ENCODE assay signal across 1 cellular context in genomic region chr13:88066847-88067246, GRCh38.
TF ChIP-seq lines count a peak whose summit lies in the region.

No MANE protein-coding gene starts in this region.

TF ChIP-seq in HepG2, 621 proteins besides CTCF, POLR2A, EP300 and RAD21 (continued from another document):
- TF ChIP-seq, protein P1, sequence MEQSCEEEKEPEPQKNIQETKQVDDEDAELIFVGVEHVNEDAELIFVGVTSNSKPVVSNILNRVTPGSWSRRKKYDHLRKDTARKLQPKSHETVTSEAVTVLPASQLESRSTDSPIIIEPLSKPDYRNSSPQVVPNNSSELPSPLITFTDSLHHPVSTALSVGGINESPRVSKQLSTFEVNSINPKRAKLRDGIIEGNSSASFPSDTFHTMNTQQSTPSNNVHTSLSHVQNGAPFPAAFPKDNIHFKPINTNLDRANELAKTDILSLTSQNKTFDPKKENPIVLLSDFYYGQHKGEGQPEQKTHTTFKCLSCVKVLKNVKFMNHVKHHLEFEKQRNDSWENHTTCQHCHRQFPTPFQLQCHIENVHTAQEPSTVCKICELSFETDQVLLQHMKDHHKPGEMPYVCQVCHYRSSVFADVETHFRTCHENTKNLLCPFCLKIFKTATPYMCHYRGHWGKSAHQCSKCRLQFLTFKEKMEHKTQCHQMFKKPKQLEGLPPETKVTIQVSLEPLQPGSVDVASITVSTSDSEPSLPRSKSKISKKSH (CRISPR knock-in tag; IDR thresholded peaks at IDR 0.05; ENCODE audit: borderline replicate concordance): no peak
- TF ChIP-seq TOPORS (CRISPR knock-in tag; IDR thresholded peaks at IDR 0.05) (no peak), NCOA1 (CRISPR knock-in tag; IDR thresholded peaks at IDR 0.05) (no peak), SIN3A (IDR thresholded peaks at IDR 0.05; ENCODE audit: borderline replicate concordance, low read depth, low read length) (no peak), PBX3 (CRISPR knock-in tag; IDR thresholded peaks at IDR 0.05; ENCODE audit: borderline replicate concordance) (no peak), MAFK (conservative IDR thresholded peaks at IDR 0.05 in 1 of 2, IDR thresholded peaks at IDR 0.05 in 1 of 2; ENCODE audit: low read length in 2 of 2) (peak in 1 of 2 experiments; percentile 82; a peak in 2 of 4 replicates), FLYWCH1 (CRISPR knock-in tag; IDR thresholded peaks at IDR 0.05) (no peak), MAFF (IDR thresholded peaks at IDR 0.05; ENCODE audit: low read depth, low read length) (peak; percentile 73), NFE2 (CRISPR knock-in tag; IDR thresholded peaks at IDR 0.05) (no peak), ZNF550 (CRISPR knock-in tag; IDR thresholded peaks at IDR 0.05; ENCODE audit: borderline replicate concordance) (no peak)
- TF ChIP-seq, protein P2, sequence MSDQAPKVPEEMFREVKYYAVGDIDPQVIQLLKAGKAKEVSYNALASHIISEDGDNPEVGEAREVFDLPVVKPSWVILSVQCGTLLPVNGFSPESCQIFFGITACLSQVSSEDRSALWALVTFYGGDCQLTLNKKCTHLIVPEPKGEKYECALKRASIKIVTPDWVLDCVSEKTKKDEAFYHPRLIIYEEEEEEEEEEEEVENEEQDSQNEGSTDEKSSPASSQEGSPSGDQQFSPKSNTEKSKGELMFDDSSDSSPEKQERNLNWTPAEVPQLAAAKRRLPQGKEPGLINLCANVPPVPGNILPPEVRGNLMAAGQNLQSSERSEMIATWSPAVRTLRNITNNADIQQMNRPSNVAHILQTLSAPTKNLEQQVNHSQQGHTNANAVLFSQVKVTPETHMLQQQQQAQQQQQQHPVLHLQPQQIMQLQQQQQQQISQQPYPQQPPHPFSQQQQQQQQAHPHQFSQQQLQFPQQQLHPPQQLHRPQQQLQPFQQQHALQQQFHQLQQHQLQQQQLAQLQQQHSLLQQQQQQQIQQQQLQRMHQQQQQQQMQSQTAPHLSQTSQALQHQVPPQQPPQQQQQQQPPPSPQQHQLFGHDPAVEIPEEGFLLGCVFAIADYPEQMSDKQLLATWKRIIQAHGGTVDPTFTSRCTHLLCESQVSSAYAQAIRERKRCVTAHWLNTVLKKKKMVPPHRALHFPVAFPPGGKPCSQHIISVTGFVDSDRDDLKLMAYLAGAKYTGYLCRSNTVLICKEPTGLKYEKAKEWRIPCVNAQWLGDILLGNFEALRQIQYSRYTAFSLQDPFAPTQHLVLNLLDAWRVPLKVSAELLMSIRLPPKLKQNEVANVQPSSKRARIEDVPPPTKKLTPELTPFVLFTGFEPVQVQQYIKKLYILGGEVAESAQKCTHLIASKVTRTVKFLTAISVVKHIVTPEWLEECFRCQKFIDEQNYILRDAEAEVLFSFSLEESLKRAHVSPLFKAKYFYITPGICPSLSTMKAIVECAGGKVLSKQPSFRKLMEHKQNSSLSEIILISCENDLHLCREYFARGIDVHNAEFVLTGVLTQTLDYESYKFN (CRISPR knock-in tag; conservative IDR thresholded peaks at IDR 0.05): no peak
- TF ChIP-seq, protein P3, sequence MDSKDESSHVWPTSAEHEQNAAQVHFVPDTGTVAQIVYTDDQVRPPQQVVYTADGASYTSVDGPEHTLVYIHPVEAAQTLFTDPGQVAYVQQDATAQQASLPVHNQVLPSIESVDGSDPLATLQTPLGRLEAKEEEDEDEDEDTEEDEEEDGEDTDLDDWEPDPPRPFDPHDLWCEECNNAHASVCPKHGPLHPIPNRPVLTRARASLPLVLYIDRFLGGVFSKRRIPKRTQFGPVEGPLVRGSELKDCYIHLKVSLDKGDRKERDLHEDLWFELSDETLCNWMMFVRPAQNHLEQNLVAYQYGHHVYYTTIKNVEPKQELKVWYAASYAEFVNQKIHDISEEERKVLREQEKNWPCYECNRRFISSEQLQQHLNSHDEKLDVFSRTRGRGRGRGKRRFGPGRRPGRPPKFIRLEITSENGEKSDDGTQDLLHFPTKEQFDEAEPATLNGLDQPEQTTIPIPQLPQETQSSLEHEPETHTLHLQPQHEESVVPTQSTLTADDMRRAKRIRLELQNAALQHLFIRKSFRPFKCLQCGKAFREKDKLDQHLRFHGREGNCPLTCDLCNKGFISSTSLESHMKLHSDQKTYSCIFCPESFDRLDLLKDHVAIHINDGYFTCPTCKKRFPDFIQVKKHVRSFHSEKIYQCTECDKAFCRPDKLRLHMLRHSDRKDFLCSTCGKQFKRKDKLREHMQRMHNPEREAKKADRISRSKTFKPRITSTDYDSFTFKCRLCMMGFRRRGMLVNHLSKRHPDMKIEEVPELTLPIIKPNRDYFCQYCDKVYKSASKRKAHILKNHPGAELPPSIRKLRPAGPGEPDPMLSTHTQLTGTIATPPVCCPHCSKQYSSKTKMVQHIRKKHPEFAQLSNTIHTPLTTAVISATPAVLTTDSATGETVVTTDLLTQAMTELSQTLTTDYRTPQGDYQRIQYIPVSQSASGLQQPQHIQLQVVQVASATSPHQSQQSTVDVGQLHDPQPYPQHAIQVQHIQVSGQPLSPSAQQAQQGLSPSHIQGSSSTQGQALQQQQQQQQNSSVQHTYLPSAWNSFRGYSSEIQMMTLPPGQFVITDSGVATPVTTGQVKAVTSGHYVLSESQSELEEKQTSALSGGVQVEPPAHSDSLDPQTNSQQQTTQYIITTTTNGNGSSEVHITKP (CRISPR knock-in tag; IDR thresholded peaks at IDR 0.05; ENCODE audit: low read depth): no peak
- TF ChIP-seq, protein P4, sequence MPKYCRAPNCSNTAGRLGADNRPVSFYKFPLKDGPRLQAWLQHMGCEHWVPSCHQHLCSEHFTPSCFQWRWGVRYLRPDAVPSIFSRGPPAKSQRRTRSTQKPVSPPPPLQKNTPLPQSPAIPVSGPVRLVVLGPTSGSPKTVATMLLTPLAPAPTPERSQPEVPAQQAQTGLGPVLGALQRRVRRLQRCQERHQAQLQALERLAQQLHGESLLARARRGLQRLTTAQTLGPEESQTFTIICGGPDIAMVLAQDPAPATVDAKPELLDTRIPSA (CRISPR knock-in tag; IDR thresholded peaks at IDR 0.05; ENCODE audit: borderline replicate concordance): no peak
